ENCODE assay signal across 35 cellular contexts in genomic region chr2:32656069-32656468, GRCh38.
"Had no signal": no experiment of that assay in that cellular context is flagged by ENCODE, and none has a peak within 500 bp of the region (broad histone marks: within the 10 kb centered on the region; RNA-seq: fewer than 3 reads in every experiment).

No MANE protein-coding gene starts in this region.

- DNase-seq: activated B cell treated with CpG ODN at 0.5 μM for 24 hours; activated CD4-positive, alpha-beta memory T cell treated with anti-CD3 and anti-CD28 coated beads for 36 hours; activated CD4-positive, alpha-beta T cell treated with anti-CD3 and anti-CD28 coated beads for 4 hours; activated CD4-positive, alpha-beta T cell treated with anti-CD3 and anti-CD28 coated beads, Interleukin-2, amount 10 ng/mL, durations not matched to agents 24 days and 14 days; activated CD4-positive, alpha-beta T cell treated with anti-CD3 and anti-CD28 coated beads, Interleukin-2, amount 50 U/mL, for 1 hour; activated CD4-positive, alpha-beta T cell treated with anti-CD3 and anti-CD28 coated beads, Interleukin-2, amount 50 U/mL, for 4 hours; activated CD4-positive, CD25-positive, alpha-beta regulatory T cell treated with anti-CD3 and anti-CD28 coated beads, Interleukin-2, amount 50 U/mL, for 72 hours; activated CD8-positive, alpha-beta memory T cell treated with anti-CD3 and anti-CD28 coated beads, Interleukin-2, amount 50 U/mL, for 4 hours; activated CD8-positive, alpha-beta T cell treated with anti-CD3 and anti-CD28 coated beads for 36 hours; activated effector memory CD4-positive, alpha-beta T cell treated with anti-CD3 and anti-CD28 coated beads, Interleukin-2, amount 50 U/mL, for 16 hours; activated gamma-delta T cell treated with Interleukin-2 at 50 U/mL for 16 hours; activated naive CD4-positive, alpha-beta T cell; activated naive CD4-positive, alpha-beta T cell treated with anti-CD3 and anti-CD28 coated beads for 36 hours; activated naive CD4-positive, alpha-beta T cell treated with anti-CD3 and anti-CD28 coated beads, Interleukin-2, amount 50 U/mL, for 16 hours; activated naive CD8-positive, alpha-beta T cell treated with anti-CD3 and anti-CD28 coated beads for 36 hours; activated T-cell treated with anti-CD3 and anti-CD28 coated beads for 4 hours; activated T-cell treated with anti-CD3 and anti-CD28 coated beads, Interleukin-2, amount 50 U/mL, for 1 hour; activated T-cell treated with anti-CD3 and anti-CD28 coated beads, Interleukin-2, amount 50 U/mL, for 4 hours; activated T-cell treated with anti-CD3 and anti-CD28 coated beads, Interleukin-2, amount 50 U/mL, for 72 hours; adrenal gland; amygdala; anterior cingulate cortex; caudate nucleus; T-helper 1 cell; T-helper 2 cell; T-helper 9 cell had no signal

- H3K36me3 ChIP-seq: cardiac muscle cell had no signal

- H3K9me3 Mint-ChIP-seq: activated CD4-positive, alpha-beta memory T cell treated with anti-CD3 and anti-CD28 coated beads for 36 hours; activated naive CD4-positive, alpha-beta T cell treated with anti-CD3 and anti-CD28 coated beads, Interleukin-2, amount 50 U/mL, for 72 hours; activated naive CD8-positive, alpha-beta T cell treated with anti-CD3 and anti-CD28 coated beads for 36 hours; activated T-cell treated with anti-CD3 and anti-CD28 coated beads, Interleukin-2, amount 50 U/mL, for 4 hours; activated T-helper 1 cell treated with anti-CD3 and anti-CD28 coated beads, Interleukin-12 subunit alpha, Interleukin-12 subunit beta, Interleukin-2, Interleukin-4 antibody, amounts not matched to agents 30 ng/mL and 10 ng/mL and 1 ng/mL, durations not matched to agents 14 hours and 24 hours and 36 hours; activated T-helper 17 cell treated with anti-CD3 and anti-CD28 coated beads, Interleukin-2, amount 50 U/mL, for 72 hours; T-helper 1 cell treated with Interleukin-12 subunit alpha and Interleukin-12 subunit beta and Interleukin-4 antibody, amounts not matched to agents 30 μg/mL and 1 μg/mL, for 36 hours; T-helper 2 cell treated with Interferon-gamma antibody and Interleukin-4, amounts not matched to agents 5 μg/mL and 100 μg/mL, for 36 hours had no signal

- H3K27me3 Mint-ChIP-seq: activated B cell treated with CpG ODN at 0.5 μM for 24 hours; activated CD4-positive, alpha-beta memory T cell treated with anti-CD3 and anti-CD28 coated beads for 36 hours; activated CD4-positive, alpha-beta T cell treated with anti-CD3 and anti-CD28 coated beads, Interleukin-2, amount 10 ng/mL, durations not matched to agents 24 days and 14 days; activated CD8-positive, alpha-beta T cell treated with anti-CD3 and anti-CD28 coated beads for 36 hours; activated naive CD8-positive, alpha-beta T cell treated with anti-CD3 and anti-CD28 coated beads for 36 hours; activated T-helper 17 cell treated with anti-CD3 and anti-CD28 coated beads, Interleukin-2, amount 50 U/mL, for 72 hours; brain had no signal

- H3K4me3 Mint-ChIP-seq: activated B cell treated with CpG ODN at 0.5 μM for 24 hours; activated CD4-positive, alpha-beta memory T cell treated with anti-CD3 and anti-CD28 coated beads for 36 hours; activated CD4-positive, alpha-beta T cell treated with anti-CD3 and anti-CD28 coated beads, Interleukin-2, amount 10 ng/mL, durations not matched to agents 24 days and 14 days; activated CD8-positive, alpha-beta T cell treated with anti-CD3 and anti-CD28 coated beads for 36 hours; activated naive CD4-positive, alpha-beta T cell treated with anti-CD3 and anti-CD28 coated beads for 36 hours; activated naive CD8-positive, alpha-beta T cell treated with anti-CD3 and anti-CD28 coated beads for 36 hours; activated T-cell treated with anti-CD3 and anti-CD28 coated beads, Interleukin-2, amount 50 U/mL, for 4 hours; activated T-cell treated with anti-CD3 and anti-CD28 coated beads, Interleukin-2, amount 50 U/mL, for 72 hours; activated T-helper 1 cell treated with anti-CD3 and anti-CD28 coated beads, Interleukin-12 subunit alpha, Interleukin-12 subunit beta, Interleukin-2, Interleukin-4 antibody, amounts not matched to agents 30 ng/mL and 10 ng/mL and 1 ng/mL, durations not matched to agents 14 hours and 24 hours and 36 hours; activated T-helper 17 cell treated with anti-CD3 and anti-CD28 coated beads, Interleukin-2, amount 50 U/mL, for 72 hours; brain; T-helper 1 cell treated with Interleukin-12 subunit alpha and Interleukin-12 subunit beta and Interleukin-4 antibody, amounts not matched to agents 30 μg/mL and 1 μg/mL, for 36 hours; T-helper 2 cell treated with Interferon-gamma antibody and Interleukin-4, amounts not matched to agents 5 μg/mL and 100 μg/mL, for 36 hours had no signal

- H3K4me3 ChIP-seq: adrenal gland, ascending aorta, cardiac muscle cell had no signal

- H3K27me3 ChIP-seq: adrenal gland, ascending aorta, cardiac muscle cell had no signal

- H3K4me1 Mint-ChIP-seq: activated T-helper 17 cell treated with anti-CD3 and anti-CD28 coated beads, Interleukin-2, amount 50 U/mL, for 72 hours had no signal

- H3K9me3 ChIP-seq: adrenal gland, ascending aorta had no signal

- H3K27ac Mint-ChIP-seq: activated B cell treated with CpG ODN at 0.5 μM for 24 hours; activated CD4-positive, alpha-beta memory T cell treated with anti-CD3 and anti-CD28 coated beads for 36 hours; activated CD4-positive, alpha-beta T cell treated with anti-CD3 and anti-CD28 coated beads, Interleukin-2, amount 10 ng/mL, durations not matched to agents 24 days and 14 days; activated CD8-positive, alpha-beta T cell treated with anti-CD3 and anti-CD28 coated beads for 36 hours; activated naive CD4-positive, alpha-beta T cell treated with anti-CD3 and anti-CD28 coated beads for 36 hours; activated naive CD4-positive, alpha-beta T cell treated with anti-CD3 and anti-CD28 coated beads, Interleukin-2, amount 50 U/mL, for 72 hours; activated naive CD8-positive, alpha-beta T cell treated with anti-CD3 and anti-CD28 coated beads for 36 hours; activated T-cell treated with anti-CD3 and anti-CD28 coated beads, Interleukin-2, amount 50 U/mL, for 72 hours; activated T-helper 1 cell treated with anti-CD3 and anti-CD28 coated beads, Interleukin-12 subunit alpha, Interleukin-12 subunit beta, Interleukin-2, Interleukin-4 antibody, amounts not matched to agents 30 ng/mL and 10 ng/mL and 1 ng/mL, durations not matched to agents 14 hours and 24 hours and 36 hours; activated T-helper 17 cell treated with anti-CD3 and anti-CD28 coated beads, Interleukin-2, amount 50 U/mL, for 72 hours; brain; T-helper 1 cell treated with Interleukin-12 subunit alpha and Interleukin-12 subunit beta and Interleukin-4 antibody, amounts not matched to agents 30 μg/mL and 1 μg/mL, for 36 hours; T-helper 2 cell treated with Interferon-gamma antibody and Interleukin-4, amounts not matched to agents 5 μg/mL and 100 μg/mL, for 36 hours had no signal

- H3K27ac ChIP-seq: adrenal gland, ascending aorta, cardiac muscle cell, VCaP had no signal
